Comparison of ENCODE assay signal across 8 cellular contexts in genomic region chr7:40604601-40605438, GRCh38.
DNase-seq lines count a peak whose midpoint lies in the region; TF ChIP-seq lines count a peak whose summit lies in the region.

No MANE protein-coding gene starts in this region.

- H3K4me2 ChIP-seq in Loucy (ENCODE audit: low read depth, low read length, poor library complexity, severe bottlenecking), result no peak overlapping the region

- H4K20me1 ChIP-seq in Loucy (ENCODE audit: insufficient read depth, low read length, poor library complexity, severe bottlenecking), result no peaks in the 10 kb centered on the region

- no peak overlapping the region for H3K4me3 ChIP-seq in Loucy (ENCODE audit: low read length, poor library complexity, severe bottlenecking)

- no peaks in the 10 kb centered on the region for H3K79me2 ChIP-seq in Loucy (ENCODE audit: insufficient read depth, low read length)

- no peaks in the 10 kb centered on the region for H3K9me2 ChIP-seq in Loucy (replicated peaks; ENCODE audit: low read depth, low read length)

- no peak overlapping the region for H3K9ac ChIP-seq in Loucy (ENCODE audit: low read depth, low read length, poor library complexity, severe bottlenecking)

- no peaks in the 10 kb centered on the region for H3K36me3 ChIP-seq in Loucy (ENCODE audit: insufficient read depth, low read length)

- peaks cover 10% of the 10 kb centered on the region for H3K4me1 ChIP-seq in Loucy (ENCODE audit: insufficient read depth, low read length, poor library complexity, severe bottlenecking)

- peak overlapping the region; percentile 50 for H2AFZ ChIP-seq in Loucy (ENCODE audit: low read length)

- DNase-seq in activated T-cell treated with anti-CD3 and anti-CD28 coated beads for 48 hours (ENCODE audit: low read depth) (peak; percentile 15), activated T-cell treated with anti-CD3 and anti-CD28 coated beads for 4 hours (no peak), GOT3 (lab: John Stamatoyannopoulos, UW) (peak; percentile 6), astrocyte of the hippocampus (ENCODE audit: low read depth, low spot score) (peak; percentile 80), islet precursor cell (peak; percentile 82), NCI-H510A (lab: John Stamatoyannopoulos, UW) (no peak)
- DNase-seq in stimulated activated CD4-positive, alpha-beta T cell treated with anti-CD3 and anti-CD28 coated beads, Interleukin-4, amount 100 ng/mL, for 1 hour, result peak; percentile 10

- peak; percentile 80 for TF ChIP-seq CTCF in Loucy (conservative IDR thresholded peaks at IDR 0.05; ENCODE audit: low read length)

- H3K9me3 ChIP-seq in Loucy (ENCODE audit: insufficient read depth, low read depth, low read length), result no peaks in the 10 kb centered on the region

- H3K27me3 ChIP-seq in Loucy (ENCODE audit: insufficient read depth, low read length, poor library complexity, severe bottlenecking), result no peaks in the 10 kb centered on the region

- H3F3A ChIP-seq in Loucy (ENCODE audit: low read depth), result no peaks in the 10 kb centered on the region

Comparison
In these comparisons a context has a peak if more than half of its experiments do, and no peak if none do; other contexts are left out.
1. DNase-seq: peak in activated T-cell treated with anti-CD3 and anti-CD28 coated beads for 48 hours (single experiment), GOT3 (single experiment), astrocyte of the hippocampus (single experiment), islet precursor cell (single experiment) and stimulated activated CD4-positive, alpha-beta T cell treated with anti-CD3 and anti-CD28 coated beads, Interleukin-4, amount 100 ng/mL, for 1 hour (single experiment); none in activated T-cell treated with anti-CD3 and anti-CD28 coated beads for 4 hours (single experiment) and NCI-H510A (single experiment).